26 cellular contexts compared by ENCODE assay signal in genomic region chr4:188819243-188819642, GRCh38.
"Had no signal": no experiment of that assay in that cellular context is flagged by ENCODE, and none has a peak within 500 bp of the region (broad histone marks: within the 10 kb centered on the region; RNA-seq: fewer than 3 reads in every experiment).

No MANE protein-coding gene starts in this region.

- H3K27me3 Mint-ChIP-seq: activated CD4-positive, alpha-beta memory T cell treated with anti-CD3 and anti-CD28 coated beads, Interleukin-2, amount 10 ng/mL, durations not matched to agents 7 days and 5 days; activated CD4-positive, alpha-beta T cell treated with anti-CD3 and anti-CD28 coated beads for 36 hours; activated naive CD8-positive, alpha-beta T cell treated with anti-CD3 and anti-CD28 coated beads, Interleukin-2, amount 10 ng/mL, durations not matched to agents 7 days and 5 days had no signal

- H3K36me3 Mint-ChIP-seq: activated naive CD8-positive, alpha-beta T cell treated with anti-CD3 and anti-CD28 coated beads, Interleukin-2, amount 10 ng/mL, durations not matched to agents 7 days and 5 days had no signal

- H3K4me1 Mint-ChIP-seq: activated CD4-positive, alpha-beta memory T cell treated with anti-CD3 and anti-CD28 coated beads, Interleukin-2, amount 10 ng/mL, durations not matched to agents 7 days and 5 days; activated CD4-positive, alpha-beta T cell treated with anti-CD3 and anti-CD28 coated beads for 36 hours; activated naive CD8-positive, alpha-beta T cell treated with anti-CD3 and anti-CD28 coated beads, Interleukin-2, amount 10 ng/mL, durations not matched to agents 7 days and 5 days had no signal

- H3K4me3 ChIP-seq: body of pancreas, cardiac muscle cell, MG63 had no signal

- ATAC-seq: activated CD4-positive, alpha-beta T cell treated with anti-CD3 and anti-CD28 coated beads for 36 hours; body of pancreas had no signal

- H3K27ac Mint-ChIP-seq: activated CD4-positive, alpha-beta memory T cell treated with anti-CD3 and anti-CD28 coated beads, Interleukin-2, amount 10 ng/mL, durations not matched to agents 7 days and 5 days; activated CD4-positive, alpha-beta T cell treated with anti-CD3 and anti-CD28 coated beads for 36 hours; activated naive CD8-positive, alpha-beta T cell treated with anti-CD3 and anti-CD28 coated beads, Interleukin-2, amount 10 ng/mL, durations not matched to agents 7 days and 5 days; activated T-helper 2 cell treated with anti-CD3 and anti-CD28 coated beads, Interferon-gamma antibody, Interleukin-2, Interleukin-4, amounts not matched to agents 10 μg/mL and 5 μg/mL and 100 μg/mL, durations not matched to agents 14 hours and 24 hours and 36 hours had no signal

- DNase-seq: activated CD4-positive, alpha-beta memory T cell treated with anti-CD3 and anti-CD28 coated beads, Interleukin-2, amount 10 ng/mL, durations not matched to agents 7 days and 5 days; activated CD4-positive, alpha-beta T cell treated with anti-CD3 and anti-CD28 coated beads for 36 hours; activated CD4-positive, alpha-beta T cell treated with anti-CD3 and anti-CD28 coated beads, Interleukin-2, amount 50 U/mL, for 1 hour; activated naive CD4-positive, alpha-beta T cell treated with anti-CD3 and anti-CD28 coated beads, Interleukin-2, amount 50 U/mL, for 16 hours; activated naive CD8-positive, alpha-beta T cell treated with anti-CD3 and anti-CD28 coated beads, Interleukin-2, amount 10 ng/mL, durations not matched to agents 7 days and 5 days; activated T-cell treated with anti-CD3 and anti-CD28 coated beads for 4 hours; activated T-cell treated with anti-CD3 and anti-CD28 coated beads, Interleukin-2, amount 50 U/mL, for 48 hours; aorta; body of pancreas; MG63; MV-4-11; NCI-H1092 treated with DMSO at 0.1 percent for 48 hours; NCI-H1417 treated with DMSO at 0.1 percent for 48 hours; NCI-H1694; NCI-H2029; NCI-H2107; NCI-H2171 treated with DMSO at 0.1 percent for 48 hours; NCI-H345; NCI-H510A; NCI-H526 treated with DMSO at 0.1 percent for 48 hours; NCI-H82; SIG-M5; T-helper 1 cell; WERI-Rb-1 had no signal

- H3K4me3 Mint-ChIP-seq: activated CD4-positive, alpha-beta memory T cell treated with anti-CD3 and anti-CD28 coated beads, Interleukin-2, amount 10 ng/mL, durations not matched to agents 7 days and 5 days; activated CD4-positive, alpha-beta T cell treated with anti-CD3 and anti-CD28 coated beads for 36 hours; activated naive CD8-positive, alpha-beta T cell treated with anti-CD3 and anti-CD28 coated beads, Interleukin-2, amount 10 ng/mL, durations not matched to agents 7 days and 5 days had no signal
